1 cellular context compared by ENCODE assay signal in genomic region chr17:49106366-49107210, GRCh38.
TF ChIP-seq lines count a peak whose summit lies in the region.

No MANE protein-coding gene starts in this region.

TF ChIP-seq in K562, 482 proteins besides CTCF, POLR2A, EP300 and RAD21 (continued from another document):
- no peak for TF ChIP-seq MYNN (IDR thresholded peaks at IDR 0.05)
- TF ChIP-seq MYNN (CRISPR knock-in tag; IDR thresholded peaks at IDR 0.05): no peak
- no peak for TF ChIP-seq ZNF24 (IDR thresholded peaks at IDR 0.05)
- TF ChIP-seq MTA2 (IDR thresholded peaks at IDR 0.05; ENCODE audit: low read depth): peak; percentile 52; the same call in 1 of the 2 replicates
- TF ChIP-seq JUN (IDR thresholded peaks at IDR 0.05; ENCODE audit: borderline replicate concordance, low read depth, low read length): peak; percentile 68
- TF ChIP-seq JUN (CRISPR knock-in tag; IDR thresholded peaks at IDR 0.05; ENCODE audit: borderline replicate concordance): no peak
- TF ChIP-seq DPF2 (IDR thresholded peaks at IDR 0.05): peak; percentile 92
- peak; percentile 97 for TF ChIP-seq FOSL1 (tag; conservative IDR thresholded peaks at IDR 0.05)
- no peak for TF ChIP-seq GABPB1 (CRISPR knock-in tag; IDR thresholded peaks at IDR 0.05)
- peak; percentile 85 to 89 for TF ChIP-seq FOXK2 (conservative IDR thresholded peaks at IDR 0.05 in 1 of 2, IDR thresholded peaks at IDR 0.05 in 1 of 2; ENCODE audit: low read depth in 2 of 2)
- no peak for TF ChIP-seq RFX1 (IDR thresholded peaks at IDR 0.05)
- no peak for TF ChIP-seq POLR2AphosphoS5 (IDR thresholded peaks at IDR 0.05; ENCODE audit: control insufficient read depth, insufficient read depth, low read depth, low read length)
- TF ChIP-seq CTBP1 (IDR thresholded peaks at IDR 0.05; ENCODE audit: borderline replicate concordance): peak; percentile 49; the same call in 1 of the 2 replicates
- TF ChIP-seq TRIM24 (IDR thresholded peaks at IDR 0.05): peak; percentile 70 to 84
- peak; percentile 9 for TF ChIP-seq HDAC3 (IDR thresholded peaks at IDR 0.05; ENCODE audit: borderline replicate concordance, partially characterized antibody)
- no peak for TF ChIP-seq KDM4B (IDR thresholded peaks at IDR 0.05; ENCODE audit: borderline replicate concordance in 2 of 2, low read depth in 1 of 2)
- TF ChIP-seq L3MBTL2 (IDR thresholded peaks at IDR 0.05): 0 out of 2 replicates have a peak, but pooled peaks have one; percentile 45
- no peak for TF ChIP-seq KDM5B (IDR thresholded peaks at IDR 0.05; ENCODE audit: insufficient replicate concordance, low read depth, low read length)
- no peak for TF ChIP-seq RUNX1 (IDR thresholded peaks at IDR 0.05; ENCODE audit: low read depth)
- peak; percentile 86 for TF ChIP-seq CEBPG (CRISPR knock-in tag; IDR thresholded peaks at IDR 0.05)
- TF ChIP-seq CEBPG (tag; conservative IDR thresholded peaks at IDR 0.05 in 1 of 2, IDR thresholded peaks at IDR 0.05 in 1 of 2): peak; percentile 87 to 95
- TF ChIP-seq CCNT2 (IDR thresholded peaks at IDR 0.05; ENCODE audit: borderline replicate concordance, extremely low read depth, insufficient read length, low read depth, low read length): peak; percentile 45
- TF ChIP-seq ATF7 (IDR thresholded peaks at IDR 0.05): peak; percentile 61
- no peak for TF ChIP-seq NRF1 (conservative IDR thresholded peaks at IDR 0.05 in 1 of 2, IDR thresholded peaks at IDR 0.05 in 1 of 2)
